Comparison of ENCODE assay signal across 27 cellular contexts in genomic region chr6:120157873-120158272, GRCh38.
"Had no signal": no experiment of that assay in that cellular context is flagged by ENCODE, and none has a peak within 500 bp of the region (broad histone marks: within the 10 kb centered on the region; RNA-seq: fewer than 3 reads in every experiment).

No MANE protein-coding gene starts in this region.

- FAIRE-seq: small intestine, urothelium cell line had no signal

- H3K27me3 Mint-ChIP-seq: progenitor cell of endocrine pancreas; stimulated activated naive B cell treated with anti-CD40 and anti-IgM and Interleukin-4, amounts not matched to agents 10 μg/mL and 1 μg/mL and 100 μg/mL, for 72 hours; stimulated activated naive CD8-positive, alpha-beta T cell treated with anti-CD3 and anti-CD28 coated beads, Interleukin-15, Interleukin-2, amounts not matched to agents 100 ng/mL and 50 ng/mL, for 24 hours had no signal

- H3K79me2 ChIP-seq: parathyroid adenoma had no signal

- H3K4me1 ChIP-seq: neural progenitor cell, parathyroid adenoma, psoas muscle, right lobe of liver, sigmoid colon, stomach, thyroid gland, tibial nerve, upper lobe of left lung, vagina had no signal

- H3K36me3 Mint-ChIP-seq: neural progenitor cell; stimulated activated effector memory CD8-positive, alpha-beta T cell treated with anti-CD3 and anti-CD28 coated beads, Interleukin-12 subunit alpha, Interleukin-12 subunit beta, amount 100 ng/mL, for 72 hours; stimulated activated naive B cell treated with anti-CD40 and anti-IgM and Interleukin-4, amounts not matched to agents 10 μg/mL and 1 μg/mL and 100 μg/mL, for 72 hours had no signal

- H3K27ac ChIP-seq: neural progenitor cell, ovary, parathyroid adenoma, psoas muscle, right lobe of liver, sigmoid colon, stomach, thoracic aorta, thyroid gland, tibial nerve, upper lobe of left lung, vagina had no signal

- H3K36me3 ChIP-seq: neural progenitor cell, ovary, right lobe of liver, sigmoid colon, stomach, thoracic aorta, thyroid gland, tibial nerve, upper lobe of left lung, vagina had no signal

- DNase-seq: occipital lobe; ovary; posterior cingulate gyrus; psoas muscle; right cardiac atrium; right lobe of liver; sigmoid colon; small intestine; stimulated activated CD4-positive, alpha-beta T cell treated with anti-CD3 and anti-CD28 coated beads, Interleukin-15, amount 100 ng/mL, for 24 hours; stimulated activated CD4-positive, alpha-beta T cell treated with anti-CD3 and anti-CD28 coated beads, Interleukin-2, amount 100 ng/mL, for 24 hours; stimulated activated CD4-positive, alpha-beta T cell treated with anti-CD3 and anti-CD28 coated beads, Interleukin-2, amount 100 ng/mL, for 48 hours; stimulated activated CD4-positive, alpha-beta T cell treated with anti-CD3 and anti-CD28 coated beads, Interleukin-4, amount 100 ng/mL, for 24 hours; stimulated activated naive B cell treated with anti-CD40 and anti-IgM and Interleukin-4, amounts not matched to agents 10 μg/mL and 1 μg/mL and 100 μg/mL, for 72 hours; stimulated activated naive CD4-positive, alpha-beta T cell treated with Interleukin-2 at 50 U/mL for 16 hours; stomach; thyroid gland; upper lobe of left lung had no signal

- H3K4me3 ChIP-seq: neural progenitor cell, ovary, psoas muscle, right lobe of liver, sigmoid colon, stomach, thoracic aorta, thyroid gland, tibial nerve, upper lobe of left lung, vagina had no signal

- H3K9me3 ChIP-seq: ovary, psoas muscle, right lobe of liver, stomach, thoracic aorta, thyroid gland, upper lobe of left lung, vagina had no signal

- H2AFZ ChIP-seq: neural progenitor cell, parathyroid adenoma had no signal

- H3K27me3 ChIP-seq: neural progenitor cell, ovary, right lobe of liver, sigmoid colon, stomach, thyroid gland, tibial nerve, upper lobe of left lung, vagina had no signal

- H3K9ac ChIP-seq: neural progenitor cell, parathyroid adenoma had no signal

- H3K4me2 ChIP-seq: neural progenitor cell had no signal

- H3K4me3 Mint-ChIP-seq: nephron; neural progenitor cell; stimulated activated effector memory CD8-positive, alpha-beta T cell treated with anti-CD3 and anti-CD28 coated beads, Interleukin-12 subunit alpha, Interleukin-12 subunit beta, amount 100 ng/mL, for 72 hours; stimulated activated naive B cell treated with anti-CD40 and anti-IgM and Interleukin-4, amounts not matched to agents 10 μg/mL and 1 μg/mL and 100 μg/mL, for 72 hours; stimulated activated naive CD8-positive, alpha-beta T cell treated with anti-CD3 and anti-CD28 coated beads, Interleukin-15, Interleukin-2, amounts not matched to agents 100 ng/mL and 50 ng/mL, for 24 hours had no signal

- H3K4me1 Mint-ChIP-seq: nephron; neural progenitor cell; stimulated activated effector memory CD8-positive, alpha-beta T cell treated with anti-CD3 and anti-CD28 coated beads, Interleukin-12 subunit alpha, Interleukin-12 subunit beta, amount 100 ng/mL, for 72 hours had no signal

- ATAC-seq: psoas muscle; right cardiac atrium; right lobe of liver; stimulated activated effector memory CD8-positive, alpha-beta T cell treated with anti-CD3 and anti-CD28 coated beads, Interleukin-12 subunit alpha, Interleukin-12 subunit beta, amount 100 ng/mL, for 72 hours; stimulated activated naive B cell treated with anti-CD40 and anti-IgM and Interleukin-4, amounts not matched to agents 10 μg/mL and 1 μg/mL and 100 μg/mL, for 72 hours had no signal

- H3K27ac Mint-ChIP-seq: nephron; neural progenitor cell; progenitor cell of endocrine pancreas; stimulated activated effector memory CD8-positive, alpha-beta T cell treated with anti-CD3 and anti-CD28 coated beads, Interleukin-12 subunit alpha, Interleukin-12 subunit beta, amount 100 ng/mL, for 72 hours; stimulated activated naive B cell treated with anti-CD40 and anti-IgM and Interleukin-4, amounts not matched to agents 10 μg/mL and 1 μg/mL and 100 μg/mL, for 72 hours; stimulated activated naive CD8-positive, alpha-beta T cell treated with anti-CD3 and anti-CD28 coated beads, Interleukin-15, Interleukin-2, amounts not matched to agents 100 ng/mL and 50 ng/mL, for 24 hours had no signal

- H3K9me3 Mint-ChIP-seq: nephron; neural progenitor cell; stimulated activated effector memory CD8-positive, alpha-beta T cell treated with anti-CD3 and anti-CD28 coated beads, Interleukin-12 subunit alpha, Interleukin-12 subunit beta, amount 100 ng/mL, for 72 hours had no signal
